Comparison of ENCODE assay signal across 15 cellular contexts in genomic region chr1:214850432-214851010, GRCh38.
"Had no signal": no experiment of that assay in that cellular context is flagged by ENCODE, and none has a peak within 500 bp of the region (broad histone marks: within the 10 kb centered on the region; RNA-seq: fewer than 3 reads in every experiment).

No MANE protein-coding gene starts in this region.

- H3K36me3 ChIP-seq: cardiac muscle cell, thyroid gland, WERI-Rb-1 had no signal

- H3K4me3 ChIP-seq: cardiac muscle cell, lung, thyroid gland had no signal

- H3K9me3 ChIP-seq: thyroid gland had no signal

- ATAC-seq: left lobe of liver had no signal

- FAIRE-seq: urothelium cell line had no signal

- H3K27ac ChIP-seq: cardiac muscle cell, thyroid gland, WERI-Rb-1 had no signal

- H3K27me3 ChIP-seq: cardiac muscle cell, thyroid gland had no signal

- H3K4me1 ChIP-seq: thyroid gland had no signal

- DNase-seq: activated CD4-positive, alpha-beta T cell treated with anti-CD3 and anti-CD28 coated beads, Interleukin-2, amount 50 U/mL, for 4 hours; activated gamma-delta T cell; foreskin melanocyte; glutamatergic neuron; hippocampal formation; islet precursor cell; midbrain; stimulated activated CD8-positive, alpha-beta memory T cell treated with anti-CD3 and anti-CD28 coated beads, Interleukin-4, amount 100 ng/mL, for 48 hours; stimulated activated naive CD4-positive, alpha-beta T cell; thyroid gland; WERI-Rb-1 had no signal
